In genomic region chr20:32820698-32821378, GRCh38 we compare ENCODE assay signal across 8 cellular contexts.
A peak's percentile ranks its signal among the peaks of the same experiment; 100 is the strongest.
DNase-seq lines count a peak whose midpoint lies in the region; ATAC-seq lines count a peak whose summit lies in the region.

No MANE protein-coding gene starts in this region.

- H3K4me3 ChIP-seq in iPS-20b (ENCODE audit: low read length), result peak overlapping the region; percentile 88

- H3K27ac ChIP-seq in iPS-20b (ENCODE audit: low read length) (peak overlapping the region; percentile 82), substantia nigra (ENCODE audit: low read depth, low read length, poor library complexity, severe bottlenecking) (peak overlapping the region; percentile 87)

- H3K9me3 ChIP-seq in iPS-20b (ENCODE audit: insufficient read depth, low read depth, low read length), result no peaks in the 10 kb centered on the region

- H3K27me3 Mint-ChIP-seq in activated T-cell treated with anti-CD3 and anti-CD28 coated beads, Interleukin-2, amount 50 U/mL, for 24 hours, result no peaks in the 10 kb centered on the region
- H3K27me3 Mint-ChIP-seq in activated naive CD8-positive, alpha-beta T cell, result no peaks in the 10 kb centered on the region

- peak overlapping the region; percentile 97 for H3K4me3 Mint-ChIP-seq in activated T-cell treated with anti-CD3 and anti-CD28 coated beads, Interleukin-2, amount 50 U/mL, for 24 hours
- peak overlapping the region; percentile 94 for H3K4me3 Mint-ChIP-seq in activated naive CD8-positive, alpha-beta T cell

- H3K36me3 ChIP-seq in iPS-20b (ENCODE audit: insufficient read depth, low read depth, low read length), result peaks cover 11% of the 10 kb centered on the region

- H3K9me3 Mint-ChIP-seq in activated T-cell treated with anti-CD3 and anti-CD28 coated beads, Interleukin-2, amount 50 U/mL, for 24 hours, result no peaks in the 10 kb centered on the region
- H3K9me3 Mint-ChIP-seq in activated naive CD8-positive, alpha-beta T cell (ENCODE audit: low read depth), result no peaks in the 10 kb centered on the region

- peaks cover 13% of the 10 kb centered on the region for H3K4me1 ChIP-seq in iPS-20b (ENCODE audit: insufficient read depth, low read length)

- DNase-seq in activated T-cell treated with anti-CD3 and anti-CD28 coated beads, Interleukin-2, amount 50 U/mL, for 24 hours, result no peak
- no peak for DNase-seq in activated T-cell treated with anti-CD3 and anti-CD28 coated beads, Interleukin-2, amount 50 U/mL, for 48 hours
- DNase-seq in substantia nigra (lab: John Stamatoyannopoulos, UW) (peak in 10 of 49 donors; percentile 8 to 42 (median 24)), DMS153 treated with DMSO at 0.1 percent for 48 hours (lab: John Stamatoyannopoulos, UW; ENCODE audit: unreplicated experiment) (no peak)

- H3K27me3 ChIP-seq in iPS-20b (ENCODE audit: insufficient read depth, low read length), result no peaks in the 10 kb centered on the region

- H3K4me1 Mint-ChIP-seq in activated T-cell treated with anti-CD3 and anti-CD28 coated beads, Interleukin-2, amount 50 U/mL, for 24 hours (ENCODE audit: low read depth), result peaks cover 44% of the 10 kb centered on the region
- peaks cover 50% of the 10 kb centered on the region for H3K4me1 Mint-ChIP-seq in activated naive CD8-positive, alpha-beta T cell (ENCODE audit: low read depth)

- peaks cover 37% of the 10 kb centered on the region for H3K36me3 Mint-ChIP-seq in activated T-cell treated with anti-CD3 and anti-CD28 coated beads, Interleukin-2, amount 50 U/mL, for 24 hours (ENCODE audit: low read depth)
- peaks cover 2% of the 10 kb centered on the region for H3K36me3 Mint-ChIP-seq in activated naive CD8-positive, alpha-beta T cell

- ATAC-seq in GM19467 (IDR thresholded peaks at IDR 0.05; ENCODE audit: unreplicated experiment) (no peak), GM21423 (IDR thresholded peaks at IDR 0.05; ENCODE audit: unreplicated experiment) (no peak)

- peak overlapping the region; percentile 98 for H3K27ac Mint-ChIP-seq in activated T-cell treated with anti-CD3 and anti-CD28 coated beads, Interleukin-2, amount 50 U/mL, for 24 hours
- peak overlapping the region; percentile 91 for H3K27ac Mint-ChIP-seq in activated naive CD8-positive, alpha-beta T cell

- peak overlapping the region; percentile 87 for H3K9ac ChIP-seq in iPS-20b (ENCODE audit: low read depth, low read length)
